1 cellular context compared by ENCODE assay signal in the genomic region with DNA sequence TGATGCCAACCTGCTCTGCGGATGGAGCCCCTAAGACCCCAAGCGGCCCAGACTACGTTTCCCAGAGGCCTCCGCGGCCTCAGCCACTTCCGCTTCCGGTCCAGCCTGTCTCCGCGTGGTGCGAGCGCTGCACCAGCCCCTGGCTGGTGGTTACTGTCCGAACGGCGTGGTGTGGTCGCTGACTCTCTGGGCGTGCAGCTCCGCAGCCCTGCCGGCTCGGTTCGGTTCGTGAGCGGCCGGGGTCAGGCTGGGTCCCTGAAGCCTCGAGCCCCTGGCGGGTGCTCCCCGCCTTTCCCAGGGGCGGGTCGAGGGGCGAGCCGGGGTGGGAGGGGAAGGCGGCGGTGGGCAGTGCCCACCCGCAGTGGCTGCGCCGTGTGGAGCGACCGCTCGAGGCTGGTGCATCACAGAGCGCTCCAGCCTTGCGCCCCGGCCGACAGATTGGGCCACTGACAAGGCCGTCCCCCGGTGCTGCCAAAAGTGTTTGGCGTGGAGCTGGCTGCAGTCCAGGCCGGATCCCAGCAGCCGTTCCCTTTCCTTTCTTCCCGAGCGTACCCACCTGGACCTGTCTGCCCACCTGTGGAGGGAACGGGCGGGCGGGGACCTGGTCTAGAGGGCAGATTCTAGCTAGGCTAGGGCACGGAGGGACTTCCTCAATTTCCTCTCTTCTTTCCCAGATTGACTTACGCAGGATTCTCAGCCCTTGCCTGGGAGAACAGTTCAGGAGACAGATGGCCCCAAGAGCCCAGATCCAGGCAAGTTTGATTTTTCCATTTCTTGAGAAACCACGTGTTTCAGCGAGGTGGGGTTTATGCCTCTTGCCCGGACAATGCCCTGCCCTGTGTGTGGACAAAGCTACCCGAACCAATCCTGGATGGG.
TF ChIP-seq lines count a peak whose summit lies in the region.

Gene ZNF485 (plus strand): TSS at position 116 of the 876 bp plus-strand sequence. CDS start 613 bp downstream, at position 729.

TF ChIP-seq in HCT116, 20 proteins besides CTCF, POLR2A, EP300 and RAD21:
- TF ChIP-seq YY1 (IDR thresholded peaks at IDR 0.05; ENCODE audit: extremely low read depth, insufficient replicate concordance, low read depth, low read length) (no peak), MAX (IDR thresholded peaks at IDR 0.05) (peak; percentile 93), ELF1 (IDR thresholded peaks at IDR 0.05; ENCODE audit: borderline replicate concordance, low read depth) (peak; percentile 72), POLR2AphosphoS5 (IDR thresholded peaks at IDR 0.05; ENCODE audit: low read depth, low read length) (peak; percentile 87), TCF7L2 (IDR thresholded peaks at IDR 0.05; ENCODE audit: borderline replicate concordance, extremely low read depth, insufficient read depth, insufficient read length) (no peak), EZH2 (IDR thresholded peaks at IDR 0.05) (no peak), EZH2phosphoT487 (IDR thresholded peaks at IDR 0.05; ENCODE audit: borderline replicate concordance) (no peak), ZFX (IDR thresholded peaks at IDR 0.05) (no peak), SP1 (IDR thresholded peaks at IDR 0.05; ENCODE audit: low read depth) (no peak)
